25 cellular contexts compared by ENCODE assay signal in the genomic region with DNA sequence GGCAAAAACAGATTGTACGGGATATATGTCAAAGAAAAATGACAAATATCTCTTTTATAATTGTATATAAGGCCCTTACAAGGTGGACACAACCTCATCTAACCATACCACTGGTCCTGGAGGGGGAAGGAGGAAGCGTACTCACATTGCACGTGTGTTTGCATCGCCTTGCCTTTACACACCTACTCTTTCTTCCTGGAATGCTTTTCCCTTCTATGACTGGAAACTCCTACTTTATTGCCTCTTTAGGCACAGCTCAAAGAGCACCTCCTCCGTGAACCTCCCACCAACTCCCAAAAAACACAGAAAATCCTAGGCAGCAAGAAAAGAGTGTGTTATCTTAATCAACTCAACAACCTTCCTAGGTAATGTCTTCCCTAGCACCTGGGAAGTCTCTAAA.
"Had no signal": no experiment of that assay in that cellular context is flagged by ENCODE, and none has a peak within 500 bp of the region (broad histone marks: within the 10 kb centered on the region; RNA-seq: fewer than 3 reads in every experiment).

No MANE protein-coding gene starts in this region.

- H3K9me3 Mint-ChIP-seq: activated CD4-positive, alpha-beta memory T cell treated with anti-CD3 and anti-CD28 coated beads, Interleukin-2, amount 10 ng/mL, durations not matched to agents 7 days and 5 days; activated CD4-positive, alpha-beta T cell treated with anti-CD3 and anti-CD28 coated beads, Interleukin-2, amount 10 ng/mL, durations not matched to agents 7 days and 5 days; activated naive CD4-positive, alpha-beta T cell treated with anti-CD3 and anti-CD28 coated beads, Interleukin-2, amount 10 ng/mL, durations not matched to agents 7 days and 5 days; activated naive CD4-positive, alpha-beta T cell treated with anti-CD3 and anti-CD28 coated beads, Interleukin-2, amount 50 U/mL, for 72 hours; activated naive CD8-positive, alpha-beta T cell treated with anti-CD3 and anti-CD28 coated beads, Interleukin-2, amount 10 ng/mL, durations not matched to agents 7 days and 5 days; activated T-cell treated with anti-CD3 and anti-CD28 coated beads, Interleukin-2, amount 50 U/mL, for 24 hours; activated T-cell treated with anti-CD3 and anti-CD28 coated beads, Interleukin-2, amount 50 U/mL, for 72 hours; central memory CD8-positive, alpha-beta T cell; WTC11 had no signal

- ATAC-seq: activated naive CD4-positive, alpha-beta T cell treated with anti-CD3 and anti-CD28 coated beads, Interleukin-2, amount 50 U/mL, for 72 hours; activated T-cell treated with anti-CD3 and anti-CD28 coated beads, Interleukin-2, amount 50 U/mL, for 72 hours; gastroesophageal sphincter; T-helper 17 cell; WTC11 had no signal

- H3K36me3 ChIP-seq: esophagus squamous epithelium had no signal

- H3K27ac Mint-ChIP-seq: activated CD4-positive, alpha-beta memory T cell treated with anti-CD3 and anti-CD28 coated beads, Interleukin-2, amount 10 ng/mL, durations not matched to agents 7 days and 5 days; activated CD4-positive, alpha-beta T cell treated with anti-CD3 and anti-CD28 coated beads, Interleukin-2, amount 10 ng/mL, durations not matched to agents 7 days and 5 days; activated naive CD4-positive, alpha-beta T cell treated with anti-CD3 and anti-CD28 coated beads, Interleukin-2, amount 10 ng/mL, durations not matched to agents 7 days and 5 days; activated naive CD4-positive, alpha-beta T cell treated with anti-CD3 and anti-CD28 coated beads, Interleukin-2, amount 50 U/mL, for 72 hours; activated naive CD8-positive, alpha-beta T cell treated with anti-CD3 and anti-CD28 coated beads, Interleukin-2, amount 10 ng/mL, durations not matched to agents 7 days and 5 days; activated T-cell treated with anti-CD3 and anti-CD28 coated beads, Interleukin-2, amount 50 U/mL, for 24 hours; activated T-cell treated with anti-CD3 and anti-CD28 coated beads, Interleukin-2, amount 50 U/mL, for 72 hours; T-helper 17 cell; WTC11 had no signal

- H3K4me1 Mint-ChIP-seq: activated CD4-positive, alpha-beta memory T cell treated with anti-CD3 and anti-CD28 coated beads, Interleukin-2, amount 10 ng/mL, durations not matched to agents 7 days and 5 days; activated CD4-positive, alpha-beta T cell treated with anti-CD3 and anti-CD28 coated beads, Interleukin-2, amount 10 ng/mL, durations not matched to agents 7 days and 5 days; activated naive CD4-positive, alpha-beta T cell treated with anti-CD3 and anti-CD28 coated beads, Interleukin-2, amount 10 ng/mL, durations not matched to agents 7 days and 5 days; activated naive CD8-positive, alpha-beta T cell treated with anti-CD3 and anti-CD28 coated beads, Interleukin-2, amount 10 ng/mL, durations not matched to agents 7 days and 5 days; central memory CD8-positive, alpha-beta T cell had no signal

- H3K36me3 Mint-ChIP-seq: activated naive CD4-positive, alpha-beta T cell treated with anti-CD3 and anti-CD28 coated beads, Interleukin-2, amount 10 ng/mL, durations not matched to agents 7 days and 5 days; activated naive CD4-positive, alpha-beta T cell treated with anti-CD3 and anti-CD28 coated beads, Interleukin-2, amount 50 U/mL, for 72 hours; activated naive CD8-positive, alpha-beta T cell treated with anti-CD3 and anti-CD28 coated beads, Interleukin-2, amount 10 ng/mL, durations not matched to agents 7 days and 5 days; WTC11 had no signal

- H3K27ac ChIP-seq: brain microvascular endothelial cell, epithelial cell of prostate, esophagus squamous epithelium, heart right ventricle had no signal

- H3K27me3 ChIP-seq: brain microvascular endothelial cell, esophagus squamous epithelium, gastroesophageal sphincter, heart right ventricle had no signal

- H3K4me3 ChIP-seq: esophagus squamous epithelium, gastroesophageal sphincter, heart right ventricle had no signal

- H3K4me3 Mint-ChIP-seq: activated CD4-positive, alpha-beta memory T cell treated with anti-CD3 and anti-CD28 coated beads, Interleukin-2, amount 10 ng/mL, durations not matched to agents 7 days and 5 days; activated CD4-positive, alpha-beta T cell treated with anti-CD3 and anti-CD28 coated beads, Interleukin-2, amount 10 ng/mL, durations not matched to agents 7 days and 5 days; activated naive CD4-positive, alpha-beta T cell treated with anti-CD3 and anti-CD28 coated beads, Interleukin-2, amount 10 ng/mL, durations not matched to agents 7 days and 5 days; activated naive CD8-positive, alpha-beta T cell treated with anti-CD3 and anti-CD28 coated beads, Interleukin-2, amount 10 ng/mL, durations not matched to agents 7 days and 5 days; activated T-cell treated with anti-CD3 and anti-CD28 coated beads, Interleukin-2, amount 50 U/mL, for 24 hours; activated T-cell treated with anti-CD3 and anti-CD28 coated beads, Interleukin-2, amount 50 U/mL, for 72 hours; central memory CD8-positive, alpha-beta T cell; T-helper 17 cell; WTC11 had no signal

- DNase-seq: activated CD4-positive, alpha-beta memory T cell treated with anti-CD3 and anti-CD28 coated beads, Interleukin-2, amount 10 ng/mL, durations not matched to agents 7 days and 5 days; activated CD4-positive, alpha-beta T cell treated with anti-CD3 and anti-CD28 coated beads for 1 hour; activated CD4-positive, alpha-beta T cell treated with anti-CD3 and anti-CD28 coated beads for 4 hours; activated CD4-positive, alpha-beta T cell treated with anti-CD3 and anti-CD28 coated beads, Interleukin-2, amount 10 ng/mL, durations not matched to agents 7 days and 5 days; activated CD4-positive, alpha-beta T cell treated with anti-CD3 and anti-CD28 coated beads, Interleukin-2, amount 50 U/mL, for 4 hours; activated CD8-positive, alpha-beta memory T cell treated with anti-CD3 and anti-CD28 coated beads, Interleukin-2, amount 50 U/mL, for 48 hours; activated gamma-delta T cell; activated naive CD4-positive, alpha-beta T cell; activated naive CD4-positive, alpha-beta T cell treated with anti-CD3 and anti-CD28 coated beads, Interleukin-2, amount 10 ng/mL, durations not matched to agents 7 days and 5 days; activated naive CD8-positive, alpha-beta T cell treated with anti-CD3 and anti-CD28 coated beads, Interleukin-2, amount 10 ng/mL, durations not matched to agents 7 days and 5 days; activated T-cell treated with anti-CD3 and anti-CD28 coated beads for 4 hours; activated T-cell treated with anti-CD3 and anti-CD28 coated beads, Interleukin-2, amount 50 U/mL, for 24 hours; activated T-cell treated with anti-CD3 and anti-CD28 coated beads, Interleukin-2, amount 50 U/mL, for 72 hours; brain microvascular endothelial cell; effector CD8-positive, alpha-beta T cell; esophagus squamous epithelium; foreskin melanocyte; heart right ventricle; T-helper 1 cell; T-helper 17 cell had no signal

- H3K9me3 ChIP-seq: esophagus squamous epithelium, gastroesophageal sphincter, heart right ventricle had no signal
